Comparison of ENCODE assay signal across 6 cellular contexts in genomic region chr9:133359420-133360175, GRCh38. TPM values are rescaled to one million over a fixed set of nuclear protein-coding genes. Genes with fewer than 3 reads are reported as not detected.
DNase-seq lines count a peak whose midpoint lies in the region; ATAC-seq and TF ChIP-seq lines count a peak whose summit lies in the region.

No MANE protein-coding gene starts in this region.

- peaks cover 0 to 20% of the 10 kb centered on the region in 2 donors for H3K4me1 ChIP-seq in breast epithelium

- H3K27me3 ChIP-seq in breast epithelium, result no peaks in the 10 kb centered on the region
- H3K27me3 ChIP-seq in brain microvascular endothelial cell (replicated peaks), result no peaks in the 10 kb centered on the region

- H3K9me3 Mint-ChIP-seq in MCF 10A (ENCODE audit: unreplicated experiment), result no peaks in the 10 kb centered on the region
- no peaks in the 10 kb centered on the region for H3K9me3 Mint-ChIP-seq in stimulated activated memory B cell treated with anti-CD40 and anti-IgM and Interleukin-4, amounts not matched to agents 10 μg/mL and 1 μg/mL and 100 μg/mL, for 72 hours
- H3K9me3 Mint-ChIP-seq in T-helper 2 cell treated with Interferon-gamma antibody and Interleukin-4, amounts not matched to agents 5 μg/mL and 100 μg/mL, for 36 hours, result no peaks in the 10 kb centered on the region

- ATAC-seq in stimulated activated memory B cell treated with anti-CD40 and anti-IgM and Interleukin-4, amounts not matched to agents 10 μg/mL and 1 μg/mL and 100 μg/mL, for 72 hours, result no peak

- in situ Hi-C loops in brain microvascular endothelial cell (cut with HindIII; ENCODE audit: low pct_ligation_motif_present, low sequenced_read_pairs), result no loop called here

- H3K4me3 ChIP-seq in breast epithelium, result no peak overlapping the region
- H3K4me3 ChIP-seq in brain microvascular endothelial cell (ENCODE audit: low read depth, low read length), result no peak overlapping the region

- no peak overlapping the region for H3K4me3 Mint-ChIP-seq in MCF 10A (ENCODE audit: unreplicated experiment)
- H3K4me3 Mint-ChIP-seq in stimulated activated memory B cell treated with anti-CD40 and anti-IgM and Interleukin-4, amounts not matched to agents 10 μg/mL and 1 μg/mL and 100 μg/mL, for 72 hours, result no peak overlapping the region
- H3K4me3 Mint-ChIP-seq in T-helper 2 cell treated with Interferon-gamma antibody and Interleukin-4, amounts not matched to agents 5 μg/mL and 100 μg/mL, for 36 hours, result no peak overlapping the region

- POLR2A ChIA-PET in MCF 10A (lab: Yijun Ruan, JAX), result interaction anchor here (2.0 to 4.1 kb wide), 2 partner anchors 11 to 12 kb away, joined by 7 to 48 read pairs; partner anchors contain the start of genes MED22 and RPL7A

- H3K27ac Mint-ChIP-seq in MCF 10A (ENCODE audit: low read depth, unreplicated experiment), result no peak overlapping the region
- peak overlapping the region; percentile 72 for H3K27ac Mint-ChIP-seq in stimulated activated memory B cell treated with anti-CD40 and anti-IgM and Interleukin-4, amounts not matched to agents 10 μg/mL and 1 μg/mL and 100 μg/mL, for 72 hours
- H3K27ac Mint-ChIP-seq in T-helper 2 cell treated with Interferon-gamma antibody and Interleukin-4, amounts not matched to agents 5 μg/mL and 100 μg/mL, for 36 hours, result no peak overlapping the region

- no peak for TF ChIP-seq POLR2A in breast epithelium (IDR thresholded peaks at IDR 0.05)

- H3K36me3 ChIP-seq in breast epithelium, result peaks cover 5% of the 10 kb centered on the region
- H3K36me3 ChIP-seq in brain microvascular endothelial cell (replicated peaks), result peaks cover 41% of the 10 kb centered on the region

- no peaks in the 10 kb centered on the region for H3K27me3 Mint-ChIP-seq in MCF 10A (ENCODE audit: insufficient read depth, unreplicated experiment)
- H3K27me3 Mint-ChIP-seq in stimulated activated memory B cell treated with anti-CD40 and anti-IgM and Interleukin-4, amounts not matched to agents 10 μg/mL and 1 μg/mL and 100 μg/mL, for 72 hours, result no peaks in the 10 kb centered on the region
- no peaks in the 10 kb centered on the region for H3K27me3 Mint-ChIP-seq in T-helper 2 cell treated with Interferon-gamma antibody and Interleukin-4, amounts not matched to agents 5 μg/mL and 100 μg/mL, for 36 hours (ENCODE audit: low read depth)

- peaks cover 55% of the 10 kb centered on the region for H3K36me3 Mint-ChIP-seq in MCF 10A (ENCODE audit: insufficient read depth, unreplicated experiment)
- peaks cover 61% of the 10 kb centered on the region for H3K36me3 Mint-ChIP-seq in stimulated activated memory B cell treated with anti-CD40 and anti-IgM and Interleukin-4, amounts not matched to agents 10 μg/mL and 1 μg/mL and 100 μg/mL, for 72 hours
- peaks cover 39% of the 10 kb centered on the region for H3K36me3 Mint-ChIP-seq in T-helper 2 cell treated with Interferon-gamma antibody and Interleukin-4, amounts not matched to agents 5 μg/mL and 100 μg/mL, for 36 hours (ENCODE audit: low read depth)

- peaks cover 18% of the 10 kb centered on the region for H3K4me1 Mint-ChIP-seq in MCF 10A (ENCODE audit: insufficient read depth, unreplicated experiment)
- peaks cover 42% of the 10 kb centered on the region for H3K4me1 Mint-ChIP-seq in stimulated activated memory B cell treated with anti-CD40 and anti-IgM and Interleukin-4, amounts not matched to agents 10 μg/mL and 1 μg/mL and 100 μg/mL, for 72 hours
- H3K4me1 Mint-ChIP-seq in T-helper 2 cell treated with Interferon-gamma antibody and Interleukin-4, amounts not matched to agents 5 μg/mL and 100 μg/mL, for 36 hours (ENCODE audit: low read depth), result peaks cover 15% of the 10 kb centered on the region

- TF ChIP-seq CTCF in MCF 10A (IDR thresholded peaks at IDR 0.05; ENCODE audit: unreplicated experiment) (no peak), breast epithelium (IDR thresholded peaks at IDR 0.05) (no peak), brain microvascular endothelial cell (IDR thresholded peaks at IDR 0.05; ENCODE audit: low read depth, low read length, missing control alignments) (peak; percentile 45)

- peak; percentile 23 for DNase-seq in MCF 10A (ENCODE audit: unreplicated experiment)
- no peak for DNase-seq in breast epithelium (ENCODE audit: low spot score in 2 of 2)
- no peak for DNase-seq in brain microvascular endothelial cell
- no peak for DNase-seq in T-helper 2 cell treated with Interferon-gamma antibody and Interleukin-4, amounts not matched to agents 5 μg/mL and 100 μg/mL, for 36 hours (ENCODE audit: low spot score)
- DNase-seq in HPDE6-E6E7 (ENCODE audit: extremely low spot score), result no peak

- H3K27ac ChIP-seq in breast epithelium (no peak overlapping the region), brain microvascular endothelial cell (no peak overlapping the region)

- no TSS peak for BruUV-seq in MCF 10A (replicated peaks; lab: Mats Ljungman, UMichigan)

- H3K9me3 ChIP-seq in breast epithelium, result no peaks in the 10 kb centered on the region

- intact Hi-C loops in MCF 10A (cut with micrococcal nuclease), result no loop called here
- intact Hi-C loops in breast epithelium (cut with DNase I; ENCODE audit: low total_unique reads), result loop anchor here (10.0 kb wide), 1 partner anchor 1985 kb away; no protein-coding TSS in a partner anchor

- CTCF ChIA-PET in MCF 10A (lab: Yijun Ruan, JAX), result interaction anchor here (1.0 kb wide), 2 partner anchors 11 to 15 kb away, joined by 3 to 5 read pairs; no protein-coding TSS in a partner anchor

RNA-seq across cellular contexts. Expression of gene SURF2, which starts 3.2 kb away (rescaled TPM):
- total RNA-seq in MCF 10A (2022) (28.2 and 39.5 TPM in 2 replicates), breast epithelium (10 to 100 TPM; 16.7 to 25.9 (median 25.2) TPM)

RNA-seq across cellular contexts. Expression of gene SURF1, which starts 3.3 kb away (rescaled TPM):
- total RNA-seq in MCF 10A (2022) (30.8 and 31.2 TPM in 2 replicates), breast epithelium (10 to 100 TPM; 45.9 to 61.4 (median 46.8) TPM)

RNA-seq across cellular contexts. Expression of gene RPL7A, which starts 11.6 kb away (rescaled TPM):
- 2,129 and 2,395 TPM in 2 replicates for total RNA-seq in MCF 10A (2022)
- 1,000 to 10,000 TPM; 2,020 to 2,813 (median 2,212) TPM for total RNA-seq in breast epithelium

RNA-seq across cellular contexts. Expression of gene MED22, which starts 11.7 kb away (rescaled TPM):
- total RNA-seq in MCF 10A (2022), result 29.3 and 32.6 TPM in 2 replicates
- total RNA-seq in breast epithelium, result 10 to 100 TPM; 19.2 to 32.2 (median 31.1) TPM

RNA-seq across cellular contexts. Expression of gene SURF4, which starts 16.3 kb away (rescaled TPM):
- total RNA-seq in MCF 10A (2022), result 198 and 226 TPM in 2 replicates
- 100 to 1,000 TPM; 109 to 164 (median 133) TPM for total RNA-seq in breast epithelium
